ENCODE assay signal across 1 cellular context in the genomic region with DNA sequence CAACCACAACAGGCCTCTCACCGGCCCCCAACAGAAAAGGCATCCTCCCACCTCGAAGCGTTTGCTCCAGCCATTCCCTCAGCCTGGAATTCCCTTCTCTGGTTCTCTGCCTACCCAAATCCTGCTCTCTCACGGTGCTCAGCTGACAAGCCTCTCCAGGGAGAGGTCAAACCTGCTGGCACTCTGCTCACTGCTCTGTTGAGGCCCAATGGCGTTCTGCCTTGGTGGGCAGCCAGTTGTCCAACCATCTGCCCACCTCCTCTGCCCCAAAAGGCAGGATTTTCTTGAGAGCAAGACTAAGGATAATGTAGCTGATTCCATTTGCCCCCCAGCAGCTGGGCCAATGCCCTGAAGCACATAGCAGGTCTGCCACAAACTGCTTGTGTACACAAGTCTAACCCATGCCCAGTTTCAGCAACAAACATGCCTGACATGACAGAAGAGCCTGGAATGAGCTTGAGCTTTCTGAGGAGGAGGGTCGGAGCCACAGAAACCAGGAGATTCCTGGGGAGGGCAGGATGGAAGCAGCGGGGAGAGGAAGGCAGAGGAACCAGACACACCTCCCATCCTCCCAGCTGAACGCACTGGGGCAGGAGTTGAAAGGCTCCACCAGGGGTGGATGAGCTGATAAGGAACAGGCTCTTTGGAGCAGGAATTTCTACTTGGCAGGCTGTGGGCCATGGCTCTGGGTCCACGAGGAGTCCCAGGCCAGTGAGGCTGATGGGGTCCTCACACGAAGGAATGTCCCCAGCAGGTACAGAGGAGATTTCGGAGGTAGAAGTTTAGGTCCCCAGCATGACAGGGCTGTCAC.
TF ChIP-seq lines count a peak whose summit lies in the region.

No MANE protein-coding gene starts in this region.

TF ChIP-seq in SK-N-SH treated with all-trans-retinoic acid at 6 μM for 48 hours, 23 proteins besides CTCF, POLR2A, EP300 and RAD21 (continued from another document):
- TF ChIP-seq, protein P1, sequence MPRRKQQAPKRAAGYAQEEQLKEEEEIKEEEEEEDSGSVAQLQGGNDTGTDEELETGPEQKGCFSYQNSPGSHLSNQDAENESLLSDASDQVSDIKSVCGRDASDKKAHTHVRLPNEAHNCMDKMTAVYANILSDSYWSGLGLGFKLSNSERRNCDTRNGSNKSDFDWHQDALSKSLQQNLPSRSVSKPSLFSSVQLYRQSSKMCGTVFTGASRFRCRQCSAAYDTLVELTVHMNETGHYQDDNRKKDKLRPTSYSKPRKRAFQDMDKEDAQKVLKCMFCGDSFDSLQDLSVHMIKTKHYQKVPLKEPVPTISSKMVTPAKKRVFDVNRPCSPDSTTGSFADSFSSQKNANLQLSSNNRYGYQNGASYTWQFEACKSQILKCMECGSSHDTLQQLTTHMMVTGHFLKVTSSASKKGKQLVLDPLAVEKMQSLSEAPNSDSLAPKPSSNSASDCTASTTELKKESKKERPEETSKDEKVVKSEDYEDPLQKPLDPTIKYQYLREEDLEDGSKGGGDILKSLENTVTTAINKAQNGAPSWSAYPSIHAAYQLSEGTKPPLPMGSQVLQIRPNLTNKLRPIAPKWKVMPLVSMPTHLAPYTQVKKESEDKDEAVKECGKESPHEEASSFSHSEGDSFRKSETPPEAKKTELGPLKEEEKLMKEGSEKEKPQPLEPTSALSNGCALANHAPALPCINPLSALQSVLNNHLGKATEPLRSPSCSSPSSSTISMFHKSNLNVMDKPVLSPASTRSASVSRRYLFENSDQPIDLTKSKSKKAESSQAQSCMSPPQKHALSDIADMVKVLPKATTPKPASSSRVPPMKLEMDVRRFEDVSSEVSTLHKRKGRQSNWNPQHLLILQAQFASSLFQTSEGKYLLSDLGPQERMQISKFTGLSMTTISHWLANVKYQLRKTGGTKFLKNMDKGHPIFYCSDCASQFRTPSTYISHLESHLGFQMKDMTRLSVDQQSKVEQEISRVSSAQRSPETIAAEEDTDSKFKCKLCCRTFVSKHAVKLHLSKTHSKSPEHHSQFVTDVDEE (CRISPR knock-in tag; IDR thresholded peaks at IDR 0.05), result no peak
- TF ChIP-seq TCF4 (CRISPR knock-in tag; IDR thresholded peaks at IDR 0.05; ENCODE audit: borderline replicate concordance), result no peak
- TF ChIP-seq, protein P2, sequence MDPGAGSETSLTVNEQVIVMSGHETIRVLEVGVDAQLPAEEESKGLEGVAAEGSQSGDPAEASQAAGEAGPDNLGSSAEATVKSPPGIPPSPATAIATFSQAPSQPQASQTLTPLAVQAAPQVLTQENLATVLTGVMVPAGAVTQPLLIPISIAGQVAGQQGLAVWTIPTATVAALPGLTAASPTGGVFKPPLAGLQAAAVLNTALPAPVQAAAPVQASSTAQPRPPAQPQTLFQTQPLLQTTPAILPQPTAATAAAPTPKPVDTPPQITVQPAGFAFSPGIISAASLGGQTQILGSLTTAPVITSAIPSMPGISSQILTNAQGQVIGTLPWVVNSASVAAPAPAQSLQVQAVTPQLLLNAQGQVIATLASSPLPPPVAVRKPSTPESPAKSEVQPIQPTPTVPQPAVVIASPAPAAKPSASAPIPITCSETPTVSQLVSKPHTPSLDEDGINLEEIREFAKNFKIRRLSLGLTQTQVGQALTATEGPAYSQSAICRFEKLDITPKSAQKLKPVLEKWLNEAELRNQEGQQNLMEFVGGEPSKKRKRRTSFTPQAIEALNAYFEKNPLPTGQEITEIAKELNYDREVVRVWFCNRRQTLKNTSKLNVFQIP (CRISPR knock-in tag; IDR thresholded peaks at IDR 0.05; ENCODE audit: borderline replicate concordance, low read depth), result no peak
